In the genomic region with DNA sequence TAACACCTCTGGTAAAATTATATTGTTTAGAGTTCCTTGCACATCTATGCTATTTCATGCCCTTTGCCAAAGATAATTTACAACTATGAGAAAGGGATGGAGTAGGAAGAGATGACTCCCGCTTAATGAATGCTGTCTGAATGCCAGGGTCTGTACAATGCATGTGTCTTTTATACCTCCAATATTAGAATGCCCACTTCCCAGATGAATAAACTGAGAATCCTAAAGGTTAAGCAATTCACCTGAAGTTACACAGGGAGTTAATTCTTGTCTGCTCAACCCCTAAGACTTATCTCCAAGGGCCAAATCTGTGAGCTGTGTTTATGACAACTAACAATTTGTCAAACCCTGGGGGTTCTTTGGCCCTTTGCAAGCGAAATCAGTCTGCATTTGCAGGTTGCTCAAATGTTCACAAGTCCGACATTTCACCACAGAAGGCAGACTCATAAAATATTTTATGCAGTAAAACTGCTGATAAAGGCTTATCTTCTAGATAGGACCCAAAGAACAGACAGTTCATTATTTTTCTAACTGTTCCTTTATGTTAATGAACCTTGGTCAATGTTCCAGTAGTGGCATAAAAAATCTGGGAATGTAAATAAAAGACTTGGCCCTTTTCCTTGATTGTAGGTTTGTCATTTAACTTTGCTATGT, we compare ENCODE assay signal across 1 cellular context.
TF ChIP-seq lines count a peak whose summit lies in the region.

No MANE protein-coding gene starts in this region.

TF ChIP-seq in K562, 482 proteins besides CTCF, POLR2A, EP300 and RAD21:
- TF ChIP-seq MAFG (tag; conservative IDR thresholded peaks at IDR 0.05) (peak; percentile 47), MAFF (IDR thresholded peaks at IDR 0.05; ENCODE audit: low read length) (peak; percentile 9; the same call in 1 of the 2 replicates), KDM1A (IDR thresholded peaks at IDR 0.05) (peak in 1 of 2 experiments; percentile 34; a peak in 1 of 4 replicates), CREM (IDR thresholded peaks at IDR 0.05; ENCODE audit: low read depth) (no peak), ZNF316 (IDR thresholded peaks at IDR 0.05) (peak; percentile 59), NCOA2 (IDR thresholded peaks at IDR 0.05; ENCODE audit: partially characterized antibody in 2 of 2) (no peak), ESRRA (IDR thresholded peaks at IDR 0.05; ENCODE audit: borderline replicate concordance, low read depth) (peak; percentile 71; the same call in 1 of the 2 replicates), CEBPB (tag; IDR thresholded peaks at IDR 0.05) (peak; percentile 38; the same call in 1 of the 2 replicates), ZNF217 (CRISPR knock-in tag; IDR thresholded peaks at IDR 0.05) (no peak), SMAD3 (CRISPR knock-in tag; conservative IDR thresholded peaks at IDR 0.05) (no peak), C11orf30 (IDR thresholded peaks at IDR 0.05; ENCODE audit: low read depth) (peak; percentile 58), NCOA4 (IDR thresholded peaks at IDR 0.05; ENCODE audit: partially characterized antibody) (no peak), FUS (optimal IDR thresholded peaks at IDR 0.05; ENCODE audit: low read depth, low read length) (no peak)
